27 cellular contexts compared by ENCODE assay signal in the genomic region with DNA sequence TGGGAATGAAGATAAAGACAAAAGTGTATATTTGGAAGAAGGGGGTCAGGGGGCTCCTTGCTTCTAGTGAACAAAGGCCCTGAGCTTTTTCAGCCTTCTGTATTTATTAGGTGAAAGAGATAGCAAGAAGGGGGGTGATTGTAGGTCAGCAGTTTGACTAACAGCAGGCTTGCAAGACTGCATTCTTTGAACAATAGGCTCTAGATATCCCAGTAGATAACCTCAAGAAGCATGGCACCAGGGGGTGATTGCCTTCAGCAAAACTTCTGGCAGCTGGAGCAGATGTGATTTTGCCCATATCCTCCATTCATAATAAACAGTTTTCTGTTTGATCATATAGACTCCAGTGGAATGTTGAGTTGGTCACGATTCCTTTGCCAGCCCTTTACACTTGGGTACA.
"Had no signal": no experiment of that assay in that cellular context is flagged by ENCODE, and none has a peak within 500 bp of the region (broad histone marks: within the 10 kb centered on the region; RNA-seq: fewer than 3 reads in every experiment).

No MANE protein-coding gene starts in this region.

- H3K4me3 ChIP-seq: stomach, suprapubic skin, testis, thoracic aorta, thyroid gland, tibial artery, tibial nerve, transverse colon, upper lobe of left lung, upper lobe of right lung, uterus, vagina had no signal

- H3K27ac ChIP-seq: stomach, suprapubic skin, testis, thoracic aorta, thyroid gland, tibial artery, tibial nerve, transverse colon, upper lobe of left lung, upper lobe of right lung, uterus, vagina had no signal

- H3K4me3 Mint-ChIP-seq: stimulated activated effector memory CD8-positive, alpha-beta T cell treated with anti-CD3 and anti-CD28 coated beads, Interleukin-12 subunit alpha, Interleukin-12 subunit beta, amount 100 ng/mL, for 72 hours; stimulated activated memory B cell treated with anti-CD40 and anti-IgM and Interleukin-4, amounts not matched to agents 10 μg/mL and 1 μg/mL and 100 μg/mL, for 72 hours; stimulated activated naive B cell treated with anti-CD40 and anti-IgM and Interleukin-4, amounts not matched to agents 10 μg/mL and 1 μg/mL and 100 μg/mL, for 72 hours; stimulated activated naive CD8-positive, alpha-beta T cell treated with anti-CD3 and anti-CD28 coated beads, Interleukin-15, amount 100 ng/mL, for 72 hours; stimulated activated naive CD8-positive, alpha-beta T cell treated with anti-CD3 and anti-CD28 coated beads, Interleukin-15, Interleukin-2, amounts not matched to agents 100 ng/mL and 50 ng/mL, for 24 hours; type B pancreatic cell had no signal

- H3K4me1 ChIP-seq: testis, thyroid gland, upper lobe of right lung, uterus, vagina had no signal

- H3K9me3 Mint-ChIP-seq: stimulated activated effector memory CD8-positive, alpha-beta T cell treated with anti-CD3 and anti-CD28 coated beads, Interleukin-12 subunit alpha, Interleukin-12 subunit beta, amount 100 ng/mL, for 72 hours; type B pancreatic cell had no signal

- H3K27ac Mint-ChIP-seq: stimulated activated effector memory CD8-positive, alpha-beta T cell treated with anti-CD3 and anti-CD28 coated beads, Interleukin-12 subunit alpha, Interleukin-12 subunit beta, amount 100 ng/mL, for 72 hours; stimulated activated memory B cell treated with anti-CD40 and anti-IgM and Interleukin-4, amounts not matched to agents 10 μg/mL and 1 μg/mL and 100 μg/mL, for 72 hours; stimulated activated naive B cell treated with anti-CD40 and anti-IgM and Interleukin-4, amounts not matched to agents 10 μg/mL and 1 μg/mL and 100 μg/mL, for 72 hours; stimulated activated naive CD8-positive, alpha-beta T cell treated with anti-CD3 and anti-CD28 coated beads, Interleukin-15, amount 100 ng/mL, for 72 hours; stimulated activated naive CD8-positive, alpha-beta T cell treated with anti-CD3 and anti-CD28 coated beads, Interleukin-15, Interleukin-2, amounts not matched to agents 100 ng/mL and 50 ng/mL, for 24 hours; type B pancreatic cell had no signal

- H3K36me3 ChIP-seq: stomach, suprapubic skin, thoracic aorta, thyroid gland, tibial artery, tibial nerve, transverse colon, upper lobe of left lung, upper lobe of right lung, vagina had no signal

- H3K27me3 ChIP-seq: stomach, suprapubic skin, testis, thyroid gland, tibial artery, tibial nerve, transverse colon, upper lobe of left lung, upper lobe of right lung, uterus, vagina had no signal

- DNase-seq: stimulated activated CD4-positive, alpha-beta T cell treated with anti-CD3 and anti-CD28 coated beads, Interleukin-2, amount 100 ng/mL, for 48 hours; stimulated activated CD4-positive, alpha-beta T cell treated with anti-CD3 and anti-CD28 coated beads, Interleukin-4, amount 100 ng/mL, for 1 hour; stimulated activated CD4-positive, alpha-beta T cell treated with anti-CD3 and anti-CD28 coated beads, Interleukin-4, amount 100 ng/mL, for 24 hours; stimulated activated CD4-positive, alpha-beta T cell treated with anti-CD3 and anti-CD28 coated beads, Interleukin-4, amount 100 ng/mL, for 4 hours; stimulated activated CD8-positive, alpha-beta memory T cell treated with anti-CD3 and anti-CD28 coated beads, Interleukin-4, amount 100 ng/mL, for 48 hours; stimulated activated naive B cell treated with anti-CD40 and anti-IgM and Interleukin-4, amounts not matched to agents 10 μg/mL and 1 μg/mL and 100 μg/mL, for 72 hours; stimulated activated naive CD4-positive, alpha-beta T cell; stimulated activated naive CD4-positive, alpha-beta T cell treated with Interleukin-2 at 50 U/mL for 16 hours; stimulated activated naive CD8-positive, alpha-beta T cell treated with anti-CD3 and anti-CD28 coated beads, Interleukin-15, amount 100 ng/mL, for 72 hours; stimulated activated naive CD8-positive, alpha-beta T cell treated with anti-CD3 and anti-CD28 coated beads, Interleukin-15, Interleukin-2, amounts not matched to agents 100 U/mL and 50 U/mL, for 24 hours; stomach; substantia nigra; testis; thyroid gland; tibial artery; transverse colon; upper lobe of left lung; upper lobe of right lung; uterus had no signal

- H3K36me3 Mint-ChIP-seq: stimulated activated effector memory CD8-positive, alpha-beta T cell treated with anti-CD3 and anti-CD28 coated beads, Interleukin-12 subunit alpha, Interleukin-12 subunit beta, amount 100 ng/mL, for 72 hours; type B pancreatic cell had no signal

- H3K27me3 Mint-ChIP-seq: stimulated activated naive CD8-positive, alpha-beta T cell treated with anti-CD3 and anti-CD28 coated beads, Interleukin-15, amount 100 ng/mL, for 72 hours; type B pancreatic cell had no signal

- H3K9me3 ChIP-seq: suprapubic skin, testis, thoracic aorta, thyroid gland, tibial nerve, upper lobe of left lung, upper lobe of right lung, uterus, vagina had no signal

- H3K4me1 Mint-ChIP-seq: stimulated activated effector memory CD8-positive, alpha-beta T cell treated with anti-CD3 and anti-CD28 coated beads, Interleukin-12 subunit alpha, Interleukin-12 subunit beta, amount 100 ng/mL, for 72 hours; stimulated activated naive CD8-positive, alpha-beta T cell treated with anti-CD3 and anti-CD28 coated beads, Interleukin-15, amount 100 ng/mL, for 72 hours had no signal
